ENCODE assay signal across 21 cellular contexts in the genomic region with DNA sequence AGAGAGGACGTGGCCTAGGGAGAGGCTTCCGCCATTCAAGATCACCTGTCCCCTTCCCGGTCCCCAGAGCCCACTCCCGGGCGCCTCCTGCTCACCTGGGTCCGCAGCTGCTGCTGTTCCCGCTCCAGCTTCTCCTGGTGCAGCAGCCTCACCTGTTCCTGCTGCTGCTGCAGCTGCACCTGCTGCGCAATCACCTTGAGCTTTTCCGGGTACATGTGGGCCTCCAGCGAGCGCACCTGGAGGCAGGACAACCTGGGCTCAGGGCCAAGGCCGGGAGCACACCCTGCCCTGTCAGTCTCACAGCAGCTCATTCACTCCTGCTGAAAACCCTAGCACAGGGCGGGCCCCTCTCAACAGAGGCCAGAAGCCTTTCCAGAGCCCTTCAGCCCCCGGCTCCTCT. TPM values are rescaled to one million over a fixed set of nuclear protein-coding genes. Genes with fewer than 3 reads are reported as not detected.
DNase-seq lines count a peak whose midpoint lies in the region; ATAC-seq, FAIRE-seq and TF ChIP-seq lines count a peak whose summit lies in the region.
"Had no signal": no experiment of that assay in that cellular context is flagged by ENCODE, and none has a peak within 500 bp of the region (broad histone marks: within the 10 kb centered on the region; RNA-seq: fewer than 3 reads in every experiment).

No MANE protein-coding gene starts in this region.

- in situ Hi-C loops in G401 (cut with HindIII; ENCODE audit: low sequenced_read_pairs): no loop called here

- no peak overlapping the region for H3K4me2 ChIP-seq in H1 (ENCODE audit: insufficient read depth in 1 of 2, low read depth in 2 of 2, low read length in 2 of 2)

- no peak overlapping the region for H2BK20ac ChIP-seq in H1 (ENCODE audit: low read length)

- H3K27me3 ChIP-seq in H1 (replicated peaks in 1 of 4; ENCODE audit: control insufficient read depth in 3 of 4, extremely low read depth in 1 of 4, insufficient read depth in 3 of 4, low read length in 3 of 4) (no peaks in the 10 kb centered on the region), small intestine (ENCODE audit: control insufficient read depth in 2 of 2, insufficient read depth in 2 of 2, low read length in 2 of 2) (no peaks in the 10 kb centered on the region), esophagus squamous epithelium (no peaks in the 10 kb centered on the region)
- H3K27me3 ChIP-seq: BE2C, heart right ventricle had no signal

- ATAC-seq in HG03108 (IDR thresholded peaks at IDR 0.05; ENCODE audit: unreplicated experiment): no peak
- ATAC-seq: activated T-cell treated with anti-CD3 and anti-CD28 coated beads, Interleukin-2, amount 50 U/mL, for 72 hours; GM12878; heart right ventricle; K562; natural killer cell treated with Interleukin-12 subunit alpha and Interleukin-12 subunit beta and Interleukin-15 and Interleukin-18, amount 100 ng/mL, for 72 hours had no signal

- no peak overlapping the region for H4K91ac ChIP-seq in H1 (replicated peaks; ENCODE audit: insufficient read length, low read length)

- no peak overlapping the region for H4K5ac ChIP-seq in H1 (ENCODE audit: insufficient read length, low read depth, low read length)

- H3K79me2 ChIP-seq in H1 (ENCODE audit: control insufficient read depth in 1 of 2, insufficient read depth in 2 of 2, low read length in 2 of 2): peaks cover 0 to 34% of the 10 kb centered on the region in 2 experiments; a peak in 2 of 4 replicates

- TF ChIP-seq CTCF in H1 (IDR thresholded peaks at IDR 0.05; ENCODE audit: control extremely low read depth in 1 of 3, insufficient read depth in 1 of 3, low read depth in 1 of 3, low read length in 3 of 3): no peak
- no peak for TF ChIP-seq CTCF in esophagus squamous epithelium (IDR thresholded peaks at IDR 0.05)

- H3K4ac ChIP-seq in H1 (replicated peaks; ENCODE audit: insufficient read length, low read depth, low read length): no peak overlapping the region

- H3K27ac ChIP-seq in H1 (ENCODE audit: low read depth, low read length) (no peak overlapping the region), small intestine (ENCODE audit: low read depth in 1 of 2, low read length in 1 of 2) (peak overlapping the region; percentile 42 to 77), substantia nigra (ENCODE audit: low read depth, low read length, poor library complexity, severe bottlenecking) (no peak overlapping the region), esophagus squamous epithelium (no peak overlapping the region)
- H3K27ac ChIP-seq: heart right ventricle had no signal

- no peak overlapping the region for H2BK15ac ChIP-seq in H1 (ENCODE audit: low read length)

- H4K8ac ChIP-seq in H1 (ENCODE audit: extremely low read depth, insufficient read depth, low read length): 0 out of 2 replicates have a peak overlapping the region, but pooled peaks have one; percentile 74

- H3K4me3 ChIP-seq in H1 (ENCODE audit: extremely low read depth in 1 of 4, insufficient read depth in 2 of 4, low read depth in 3 of 4, low read length in 4 of 4) (no peak overlapping the region), small intestine (ENCODE audit: low read depth in 1 of 2, low read length in 2 of 2) (peak overlapping the region in 1 of 2 donors; percentile 24), esophagus squamous epithelium (no peak overlapping the region)
- H3K4me3 ChIP-seq: GM12878, heart right ventricle, K562 had no signal

- no peak overlapping the region for H2AK5ac ChIP-seq in H1 (ENCODE audit: low read depth, low read length)

- POLR2A ChIA-PET in H1 (lab: Charles Lee; ENCODE audit: partially characterized antibody): interaction anchor here (0.6 to 24.1 kb wide), 5 partner anchors 11 to 323 kb away, joined by 3 to 403 read pairs (median 3); partner anchors contain the start of gene TFAP4

- DNase-seq in NCI-H1092 treated with DMSO at 0.1 percent for 48 hours (lab: John Stamatoyannopoulos, UW): peak; percentile 57
- peak; percentile 77 for DNase-seq in NCI-H2171 (lab: John Stamatoyannopoulos, UW)
- no peak for DNase-seq in H1 (ENCODE audit: low read depth in 1 of 2, low spot score in 2 of 2)
- peak; percentile 96 for DNase-seq in small intestine
- DNase-seq in substantia nigra (lab: John Stamatoyannopoulos, UW): no peak
- no peak for DNase-seq in esophagus squamous epithelium (lab: John Stamatoyannopoulos, UW)
- DNase-seq in G401 (ENCODE audit: low spot score): no peak
- DNase-seq: activated CD4-positive, alpha-beta T cell treated with anti-CD3 and anti-CD28 coated beads for 48 hours; activated T-cell treated with anti-CD3 and anti-CD28 coated beads, Interleukin-2, amount 50 U/mL, for 72 hours; BE2C; EL; erythroblast; heart right ventricle; NCI-H524 treated with DMSO at 0.1 percent for 48 hours; stimulated activated CD4-positive, alpha-beta T cell treated with anti-CD3 and anti-CD28 coated beads, Interleukin-4, amount 100 ng/mL, for 1 hour had no signal

- no peaks in the 10 kb centered on the region for H3K23me2 ChIP-seq in H1 (ENCODE audit: low read depth, low read length)

- TF ChIP-seq POLR2A in H1 (IDR thresholded peaks at IDR 0.05; ENCODE audit: control extremely low read depth in 1 of 2, low read depth in 2 of 2, low read length in 2 of 2): no peak
- TF ChIP-seq POLR2A in esophagus squamous epithelium (IDR thresholded peaks at IDR 0.05): no peak

- H3K18ac ChIP-seq in H1 (ENCODE audit: extremely low read depth, low read length): no peak overlapping the region

- no peak overlapping the region for H2BK5ac ChIP-seq in H1 (ENCODE audit: low read depth, low read length)

- peaks cover 0 to 11% (median 8%) of the 10 kb centered on the region in 4 experiments; a peak in 5 of 7 replicates for H3K4me1 ChIP-seq in H1 (replicated peaks in 1 of 4; ENCODE audit: control insufficient read depth in 3 of 4, insufficient read depth in 4 of 4, low read length in 3 of 4)
- H3K4me1 ChIP-seq in small intestine (ENCODE audit: control insufficient read depth in 2 of 2, insufficient read depth in 1 of 2, low read depth in 1 of 2, low read length in 1 of 2): peaks cover 2 to 4% of the 10 kb centered on the region in 2 donors
- H3K4me1 ChIP-seq in esophagus squamous epithelium: peaks cover 0 to 29% (median 4%) of the 10 kb centered on the region in 3 donors

- CTCF ChIA-PET in H1 (lab: Charles Lee; ENCODE audit: partially characterized antibody): interaction anchor here (0.6 to 8.6 kb wide), 20 partner anchors 10 to 279 kb away, joined by 3 to 132 read pairs (median 10); partner anchors contain the start of genes PAM16 and TFAP4

- no peak overlapping the region for H2AFZ ChIP-seq in H1 (ENCODE audit: low read length)

- WGBS in H1 (ENCODE audit: extremely low coverage in 1 of 2, insufficient coverage in 1 of 2, insufficient read length in 1 of 2, insufficient replicate concordance in 2 of 2, low coverage in 1 of 2, low lambda C conversion rate in 2 of 2, missing lambda C conversion rate in 1 of 2), 2 experiments: 92% methylated on average over 14 of the region's 14 CpGs; no CpG with 5 or more reads in 1 of the 2 experiments
- 10 to 74% (median 30%) methylated on average over 10 to 14 of the region's 14 CpGs for WGBS in small intestine, 3 donors
- WGBS in esophagus squamous epithelium, 2 donors: 68 to 76% methylated on average over 6 to 7 of the region's 14 CpGs

- no peak for TF ChIP-seq RAD21 in H1 (IDR thresholded peaks at IDR 0.05 in 1 of 2, conservative IDR thresholded peaks at IDR 0.05 in 1 of 2; ENCODE audit: low read depth in 2 of 2, low read length in 2 of 2)

- H3K9ac ChIP-seq in H1 (replicated peaks in 1 of 4; ENCODE audit: extremely low read depth in 1 of 4, low read depth in 3 of 4, low read length in 3 of 4): no peak overlapping the region

- H3K23ac ChIP-seq in H1 (ENCODE audit: insufficient read length): no peak overlapping the region

- H3K56ac ChIP-seq in H1 (replicated peaks; ENCODE audit: insufficient read length, low read depth, low read length): no peak overlapping the region

- H3K36me3 ChIP-seq in H1 (ENCODE audit: control insufficient read depth in 2 of 4, insufficient read depth in 4 of 4, low read length in 3 of 4) (peaks cover 7 to 36% (median 24%) of the 10 kb centered on the region in 4 experiments; a peak in 5 of 8 replicates), small intestine (ENCODE audit: control insufficient read depth in 2 of 2, insufficient read depth in 2 of 2, low read length in 2 of 2) (peaks cover 2 to 6% of the 10 kb centered on the region in 2 donors), esophagus squamous epithelium (peaks cover 0 to 55% (median 9%) of the 10 kb centered on the region in 3 donors)

- no peak overlapping the region for H3K14ac ChIP-seq in H1 (ENCODE audit: insufficient read length)

- H2BK120ac ChIP-seq in H1 (replicated peaks; ENCODE audit: low read depth, low read length): no peak overlapping the region

- H3K9me3 ChIP-seq in H1 (ENCODE audit: insufficient read depth in 2 of 2, low read depth in 1 of 2, low read length in 1 of 2) (no peaks in the 10 kb centered on the region), small intestine (ENCODE audit: control insufficient read depth, low read depth) (no peaks in the 10 kb centered on the region), esophagus squamous epithelium (no peaks in the 10 kb centered on the region)
- H3K9me3 ChIP-seq: BE2C, heart right ventricle had no signal

- intact Hi-C loops in esophagus squamous epithelium (cut with DNase I): no loop called here

- FAIRE-seq in H1 (lab: Jason Lieb, UNC): no peak
- no peak for FAIRE-seq in small intestine (lab: Jason Lieb, UNC)
- FAIRE-seq: GM12878, K562 had no signal

- no peak for TF ChIP-seq EP300 in H1 (IDR thresholded peaks at IDR 0.05; ENCODE audit: borderline replicate concordance in 1 of 2, low read depth in 2 of 2, low read length in 2 of 2)

- H3K79me1 ChIP-seq in H1 (ENCODE audit: low read depth, low read length): peaks cover 3% of the 10 kb centered on the region; the same call in 1 of the 2 replicates

- no peak overlapping the region for H2BK12ac ChIP-seq in H1 (ENCODE audit: low read depth, low read length)

- peaks cover 18 to 21% of the 10 kb centered on the region in 2 experiments for H4K20me1 ChIP-seq in H1 (replicated peaks in 1 of 2; ENCODE audit: control insufficient read depth in 1 of 2, insufficient read depth in 2 of 2, low read length in 2 of 2)

RNA-seq across cellular contexts. Expression of gene TFAP4, which starts 12.5 kb away (rescaled TPM):
- 41.0 and 41.6 TPM in 2 replicates for total RNA-seq in H1 (2021; fragmentation: NEBNext Ultra II Directional; extraction: Animal tissue kit (Norgen Biotek cat#: 25700))
- polyA plus RNA-seq in H1 (2011; rRNA removed) (16.1 and 21.3 TPM in 2 replicates), small intestine (10 to 100 TPM in 1 of 3 donors, 1 to 10 TPM in 2; 4.2 to 14.7 (median 5.4) TPM)
- polyA plus RNA-seq in H1 (2011; cell fraction: cytosol; rRNA removed): 20.1 TPM
- 40.5 TPM for polyA plus RNA-seq in H1 (2011; cell fraction: nucleus; rRNA removed)
- 20.6 to 34.7 TPM (median 28.3 TPM) in 4 replicates for polyA plus RNA-seq in H1 (2012, experiment 1 of 2)
- 17.6 TPM for polyA plus RNA-seq in H1 (2012, experiment 2 of 2)
- polyA plus RNA-seq in H1 (2013, experiment 1 of 2): 18.0 TPM
- 18.0 TPM for polyA plus RNA-seq in H1 (2013, experiment 2 of 2)
- 29.6 and 44.4 TPM in 2 replicates for polyA minus RNA-seq in H1 (2011; rRNA and poly(A)+ RNA removed)
- polyA minus RNA-seq in H1 (2011; cell fraction: cytosol; rRNA and poly(A)+ RNA removed): 36.2 TPM
- 30.1 TPM for polyA minus RNA-seq in H1 (2011; cell fraction: nucleus; rRNA and poly(A)+ RNA removed)
- total RNA-seq in esophagus squamous epithelium: 1 to 10 TPM; 5.8 to 9.8 (median 9.3) TPM
- 14.5 and 38.3 TPM in 2 replicates for total RNA-seq in G401 (2014; rRNA removed; shearing (Covaris generic))

RNA-seq across cellular contexts. Expression of gene SRL, which starts 18.5 kb away (rescaled TPM):
- 0.08 TPM in 1 of 2 replicates, not detected in the other for total RNA-seq in H1 (2021; fragmentation: NEBNext Ultra II Directional; extraction: Animal tissue kit (Norgen Biotek cat#: 25700))
- polyA plus RNA-seq in H1 (2011; rRNA removed): 0.05 and 0.09 TPM in 2 replicates
- polyA plus RNA-seq in H1 (2011; cell fraction: cytosol; rRNA removed): 0.04 TPM
- 0.09 TPM for polyA plus RNA-seq in H1 (2011; cell fraction: nucleus; rRNA removed)
- polyA plus RNA-seq in H1 (2012, experiment 1 of 2): 0.06 to 0.09 TPM (median 0.08 TPM) in 4 replicates
- polyA plus RNA-seq in H1 (2012, experiment 2 of 2): not detected
- polyA plus RNA-seq in H1 (2013, experiment 1 of 2): 0.04 TPM
- polyA plus RNA-seq in H1 (2013, experiment 2 of 2): 0.07 TPM
- 0.05 TPM in 1 of 2 replicates, not detected in the other for polyA minus RNA-seq in H1 (2011; rRNA and poly(A)+ RNA removed)
- polyA minus RNA-seq in H1 (2011; cell fraction: cytosol; rRNA and poly(A)+ RNA removed): not detected
- polyA minus RNA-seq in H1 (2011; cell fraction: nucleus; rRNA and poly(A)+ RNA removed): not detected
- polyA plus RNA-seq in small intestine: 1 to 10 TPM in 2 of 3 donors, under 1 TPM in 1; 0.45 to 3.2 (median 2.9) TPM
- 1 to 10 TPM in 1 of 4 donors, under 1 TPM in 2, not detected in 1; 0.04 to 1.8 (median 0.38) TPM for total RNA-seq in esophagus squamous epithelium
- total RNA-seq in G401 (2014; rRNA removed; shearing (Covaris generic)): 0.07 and 0.37 TPM in 2 replicates
- total RNA-seq: activated T-cell treated with anti-CD3 and anti-CD28 coated beads, Interleukin-2, amount 50 U/mL, for 72 hours; GM12878; K562; natural killer cell treated with Interleukin-12 subunit alpha and Interleukin-12 subunit beta and Interleukin-15 and Interleukin-18, amount 100 ng/mL, for 72 hours; RPMI7951; T-helper 2 cell treated with Interferon-gamma antibody and Interleukin-4, amounts not matched to agents 100 ng/mL and 5 ng/mL, for 36 hours had no signal
- polyA plus RNA-seq: GM12878 had no signal

RNA-seq across cellular contexts. Expression of gene GLIS2, which starts 55.5 kb away (rescaled TPM):
- 17.4 and 18.6 TPM in 2 replicates for total RNA-seq in H1 (2021; fragmentation: NEBNext Ultra II Directional; extraction: Animal tissue kit (Norgen Biotek cat#: 25700))
- 4.3 and 7.6 TPM in 2 replicates for polyA plus RNA-seq in H1 (2011; rRNA removed)
- 2.7 TPM for polyA plus RNA-seq in H1 (2011; cell fraction: cytosol; rRNA removed)
- 8.4 TPM for polyA plus RNA-seq in H1 (2011; cell fraction: nucleus; rRNA removed)
- 8.3 to 13.8 TPM (median 12.3 TPM) in 4 replicates for polyA plus RNA-seq in H1 (2012, experiment 1 of 2)
- polyA plus RNA-seq in H1 (2012, experiment 2 of 2): 11.8 TPM
- 9.4 TPM for polyA plus RNA-seq in H1 (2013, experiment 1 of 2)
- 9.5 TPM for polyA plus RNA-seq in H1 (2013, experiment 2 of 2)
- polyA minus RNA-seq in H1 (2011; rRNA and poly(A)+ RNA removed): 2.0 and 3.2 TPM in 2 replicates
- 7.0 TPM for polyA minus RNA-seq in H1 (2011; cell fraction: cytosol; rRNA and poly(A)+ RNA removed)
- 5.7 TPM for polyA minus RNA-seq in H1 (2011; cell fraction: nucleus; rRNA and poly(A)+ RNA removed)
- 1 to 10 TPM in 2 of 3 donors, under 1 TPM in 1; 0.22 to 3.6 (median 1.1) TPM for polyA plus RNA-seq in small intestine
- total RNA-seq in esophagus squamous epithelium: 1 to 10 TPM in 1 of 4 donors, under 1 TPM in 3; 0.30 to 1.7 (median 0.67) TPM
- 0.44 and 0.80 TPM in 2 replicates for total RNA-seq in G401 (2014; rRNA removed; shearing (Covaris generic))

Comparison
In these comparisons a context has a peak if more than half of its experiments do, and no peak if none do; other contexts are left out.
1. DNase-seq: peak in NCI-H1092 treated with DMSO at 0.1 percent for 48 hours (single experiment), NCI-H2171 (single experiment) and small intestine (single experiment); none in H1 (0 of 2), substantia nigra (0 of 49), esophagus squamous epithelium (single experiment) and G401 (single experiment).
2. H3K27ac ChIP-seq: peak in small intestine (2 of 2); none in H1 (single experiment), substantia nigra (single experiment) and esophagus squamous epithelium (0 of 4).